In genomic region chr6:41011673-41012072, GRCh38 we compare ENCODE assay signal across 1 cellular context.
TF ChIP-seq lines count a peak whose summit lies in the region.

No MANE protein-coding gene starts in this region.

TF ChIP-seq in A549, 52 proteins besides CTCF, POLR2A, EP300 and RAD21 (continued from another document):
- TF ChIP-seq BCL3 (IDR thresholded peaks at IDR 0.05) (no peak), NR3C1 (IDR thresholded peaks at IDR 0.05) (no peak), RCOR1 (IDR thresholded peaks at IDR 0.05; ENCODE audit: low read depth, low read length) (no peak), MAZ (IDR thresholded peaks at IDR 0.05; ENCODE audit: borderline replicate concordance, low read depth, low read length) (no peak), TP53 (CRISPR knock-in tag; IDR thresholded peaks at IDR 0.05) (no peak), CEBPB (IDR thresholded peaks at IDR 0.05) (no peak), NPAS2 (CRISPR knock-in tag; IDR thresholded peaks at IDR 0.05; ENCODE audit: borderline replicate concordance) (no peak), HOXB13 (CRISPR knock-in tag; IDR thresholded peaks at IDR 0.05; ENCODE audit: low read depth) (no peak), FOSB (CRISPR knock-in tag; IDR thresholded peaks at IDR 0.05) (no peak), SMC3 (IDR thresholded peaks at IDR 0.05) (no peak), HOXA7 (CRISPR knock-in tag; IDR thresholded peaks at IDR 0.05) (no peak), USF2 (IDR thresholded peaks at IDR 0.05) (no peak), ZFP36 (IDR thresholded peaks at IDR 0.05; ENCODE audit: borderline replicate concordance, partially characterized antibody) (no peak), CHD2 (IDR thresholded peaks at IDR 0.05; ENCODE audit: low read length, partially characterized antibody) (no peak)
TF ChIP-seq in A549: peak in this region for 0.
